ENCODE assay signal across 10 cellular contexts in genomic region chr14:23577004-23577681, GRCh38. TPM values are rescaled to one million over a fixed set of nuclear protein-coding genes. Genes with fewer than 3 reads are reported as not detected.
A peak's percentile ranks its signal among the peaks of the same experiment; 100 is the strongest.
DNase-seq lines count a peak whose midpoint lies in the region.
"Had no signal": no experiment of that assay in that cellular context is flagged by ENCODE, and none has a peak within 500 bp of the region (broad histone marks: within the 10 kb centered on the region; RNA-seq: fewer than 3 reads in every experiment).

No MANE protein-coding gene starts in this region.

- no peak overlapping the region for H3K27ac ChIP-seq in SK-N-MC

- intact Hi-C loops in cardiac septum (cut with DNase I) (no loop called here), posterior vena cava (cut with DNase I) (no loop called here)

- H3K9me3 ChIP-seq in ES-I3 (ENCODE audit: control insufficient read depth, insufficient read depth, low read length) (no peaks in the 10 kb centered on the region), SK-N-MC (ENCODE audit: low read depth, low read length) (no peaks in the 10 kb centered on the region)

- no peaks in the 10 kb centered on the region; the same call in 1 of the 2 replicates for H3K36me3 ChIP-seq in ES-I3 (ENCODE audit: insufficient read depth, low read length)
- H3K36me3 ChIP-seq in SK-N-MC (ENCODE audit: insufficient read depth, low read length), result no peaks in the 10 kb centered on the region

- H3K9ac ChIP-seq in ES-I3 (ENCODE audit: low read depth, low read length) (peak overlapping the region; percentile 83; the same call in 1 of the 2 replicates), SK-N-MC (ENCODE audit: insufficient read length) (no peak overlapping the region)

- no peak for DNase-seq in SK-N-MC (ENCODE audit: low read depth, low spot score)
- peak; percentile 73 for DNase-seq in cardiac septum (ENCODE audit: low spot score)
- DNase-seq in posterior vena cava (ENCODE audit: low spot score), result peak; percentile 81
- no peak for DNase-seq in H4 (ENCODE audit: low spot score)
- no peak for DNase-seq in stimulated activated CD4-positive, alpha-beta T cell treated with anti-CD3 and anti-CD28 coated beads, Interleukin-4, amount 100 ng/mL, for 1 hour
- no peak for DNase-seq in HT-29 (ENCODE audit: low spot score)
- DNase-seq in KG1 (lab: John Stamatoyannopoulos, UW), result no peak
- DNase-seq: NCI-H446 had no signal

- peak overlapping the region; percentile 61 for H3K4me3 ChIP-seq in SK-N-MC

- peaks cover 17% of the 10 kb centered on the region; the same call in 1 of the 2 replicates for H3K4me1 ChIP-seq in ES-I3 (ENCODE audit: insufficient read depth, low read length)

RNA-seq across cellular contexts. Expression of gene JPH4, which starts 1.4 kb away (rescaled TPM):
- total RNA-seq in cardiac septum (0.19 TPM), posterior vena cava (1 to 10 TPM; 4.3 to 5.6 TPM)
- not detected in 2 replicates for total RNA-seq in H4 (2014; rRNA removed; shearing (Covaris generic))
- not detected in 2 replicates for total RNA-seq in HT-29 (2014; rRNA removed; shearing (Covaris generic))
- total RNA-seq: myocyte had no signal

RNA-seq across cellular contexts. Expression of gene AP1G2, which starts 9.6 kb away (rescaled TPM):
- 12.8 TPM for total RNA-seq in cardiac septum
- 10 to 100 TPM; 31.5 to 36.5 TPM for total RNA-seq in posterior vena cava
- 0.06 and 0.43 TPM in 2 replicates for total RNA-seq in H4 (2014; rRNA removed; shearing (Covaris generic))
- total RNA-seq in HT-29 (2014; rRNA removed; shearing (Covaris generic)), result 67.6 and 77.9 TPM in 2 replicates

RNA-seq across cellular contexts. Expression of gene THTPA, which starts 21.1 kb away (rescaled TPM):
- 17.5 TPM for total RNA-seq in cardiac septum
- 10 to 100 TPM; 11.6 to 19.6 TPM for total RNA-seq in posterior vena cava
- total RNA-seq in H4 (2014; rRNA removed; shearing (Covaris generic)), result 4.0 and 11.8 TPM in 2 replicates
- total RNA-seq in HT-29 (2014; rRNA removed; shearing (Covaris generic)), result 13.5 and 30.0 TPM in 2 replicates

RNA-seq across cellular contexts. Expression of gene ZFHX2, which starts 25.6 kb away (rescaled TPM):
- total RNA-seq in cardiac septum, result 1.3 TPM
- total RNA-seq in posterior vena cava, result 1 to 10 TPM; 2.3 to 2.4 TPM
- 0.02 and 0.10 TPM in 2 replicates for total RNA-seq in H4 (2014; rRNA removed; shearing (Covaris generic))
- 0.58 TPM in 1 of 2 replicates, not detected in the other for total RNA-seq in HT-29 (2014; rRNA removed; shearing (Covaris generic))

RNA-seq across cellular contexts. Expression of gene DHRS2, which starts 59.0 kb away (rescaled TPM):
- total RNA-seq in cardiac septum (0.27 TPM), posterior vena cava (not detected)
- total RNA-seq in H4 (2014; rRNA removed; shearing (Covaris generic)), result 15.9 and 17.2 TPM in 2 replicates
- 14.0 and 14.7 TPM in 2 replicates for total RNA-seq in HT-29 (2014; rRNA removed; shearing (Covaris generic))

Comparison
In these comparisons a context has a peak if more than half of its experiments do, and no peak if none do; other contexts are left out.
1. DNase-seq: peak in cardiac septum (single experiment) and posterior vena cava (single experiment); none in SK-N-MC (single experiment), H4 (single experiment), stimulated activated CD4-positive, alpha-beta T cell treated with anti-CD3 and anti-CD28 coated beads, Interleukin-4, amount 100 ng/mL, for 1 hour (single experiment), HT-29 (single experiment) and KG1 (single experiment).